9 cellular contexts compared by ENCODE assay signal in genomic region chr18:13219012-13219396, GRCh38. TPM values are rescaled to one million over a fixed set of nuclear protein-coding genes. Genes with fewer than 3 reads are reported as not detected.
DNase-seq lines count a peak whose midpoint lies in the region; ATAC-seq, FAIRE-seq and TF ChIP-seq lines count a peak whose summit lies in the region.
"Had no signal": no experiment of that assay in that cellular context is flagged by ENCODE, and none has a peak within 500 bp of the region (broad histone marks: within the 10 kb centered on the region; RNA-seq: fewer than 3 reads in every experiment).

No MANE protein-coding gene starts in this region.

- H3K4me3 Mint-ChIP-seq in H9 (peak overlapping the region; percentile 66 to 80), immature natural killer cell (peak overlapping the region; percentile 10 to 53 (median 34))
- peak overlapping the region; percentile 70 for H3K4me3 Mint-ChIP-seq in activated CD4-positive, alpha-beta memory T cell treated with anti-CD3 and anti-CD28 coated beads, Interleukin-2, amount 10 ng/mL, durations not matched to agents 7 days and 5 days

- H3K36me3 ChIP-seq in small intestine (ENCODE audit: control insufficient read depth in 2 of 2, insufficient read depth in 2 of 2, low read length in 2 of 2) = no peaks in the 10 kb centered on the region

- H3K27me3 Mint-ChIP-seq in H9 (ENCODE audit: low read depth) (peaks cover 55% of the 10 kb centered on the region), immature natural killer cell (ENCODE audit: low read depth in 3 of 3) (peaks cover 14 to 28% (median 15%) of the 10 kb centered on the region in 3 donors)
- peaks cover 55% of the 10 kb centered on the region for H3K27me3 Mint-ChIP-seq in activated CD4-positive, alpha-beta memory T cell treated with anti-CD3 and anti-CD28 coated beads, Interleukin-2, amount 10 ng/mL, durations not matched to agents 7 days and 5 days

- H2BK5ac ChIP-seq in H9 (ENCODE audit: insufficient read length, low read length) = no peak overlapping the region

- H3K9ac ChIP-seq in H9 (ENCODE audit: extremely low read depth, insufficient read length, low read length) = no peak overlapping the region

- H3K27ac ChIP-seq in H9 (ENCODE audit: insufficient read length, low read depth, low read length) (no peak overlapping the region), small intestine (ENCODE audit: low read depth in 1 of 2, low read length in 1 of 2) (peak overlapping the region in 1 of 2 donors; percentile 73)

- no peaks in the 10 kb centered on the region for H3K79me2 ChIP-seq in H9 (ENCODE audit: insufficient read depth, low read length)

- H2AFZ ChIP-seq in H9 (ENCODE audit: low read length) = no peak overlapping the region

- H3K9me3 ChIP-seq in H9 (ENCODE audit: control insufficient read depth, low read depth, low read length) (no peaks in the 10 kb centered on the region), small intestine (ENCODE audit: control insufficient read depth, low read depth) (no peaks in the 10 kb centered on the region)

- no peak overlapping the region for H2BK12ac ChIP-seq in H9 (ENCODE audit: insufficient read length, low read depth, low read length)

- no peak for TF ChIP-seq CTCF in H9 (conservative IDR thresholded peaks at IDR 0.05)

- no peak overlapping the region for H3K4ac ChIP-seq in H9 (ENCODE audit: low read depth, low read length)

- no CpG with 5 or more reads among the region's 14 CpGs for WGBS in H9 (ENCODE audit: extremely low coverage, insufficient read length, low lambda C conversion rate)
- WGBS in small intestine, 3 donors = 6 to 16% (median 8%) methylated on average over 14 of the region's 14 CpGs

- no peak overlapping the region for H2BK15ac ChIP-seq in H9 (ENCODE audit: low read depth, low read length)

- H3K4me3 ChIP-seq in small intestine (ENCODE audit: low read depth in 1 of 2, low read length in 2 of 2) = peak overlapping the region; percentile 66 to 91

- CTCF ChIA-PET in activated CD4-positive, alpha-beta memory T cell treated with anti-CD3 and anti-CD28 coated beads, Interleukin-2, amount 10 ng/mL, durations not matched to agents 7 days and 5 days (lab: Charles Lee) = no interaction called here

- no peak overlapping the region for H3K18ac ChIP-seq in H9 (ENCODE audit: insufficient read length, low read depth, low read length)

- H3K9me3 Mint-ChIP-seq in H9 = peaks cover 0 to 1% of the 10 kb centered on the region in 2 experiments; a peak in 2 of 5 replicates
- no peaks in the 10 kb centered on the region for H3K9me3 Mint-ChIP-seq in activated CD4-positive, alpha-beta memory T cell treated with anti-CD3 and anti-CD28 coated beads, Interleukin-2, amount 10 ng/mL, durations not matched to agents 7 days and 5 days
- no peaks in the 10 kb centered on the region for H3K9me3 Mint-ChIP-seq in immature natural killer cell

- H3T11ph ChIP-seq in H9 (ENCODE audit: low read length) = no peak overlapping the region

- no peak overlapping the region for H2BK120ac ChIP-seq in H9 (ENCODE audit: low read depth, low read length, poor library complexity, severe bottlenecking)

- H2BK20ac ChIP-seq in H9 (ENCODE audit: low read depth, low read length, poor library complexity, severe bottlenecking) = no peak overlapping the region

- H4K5ac ChIP-seq in H9 (ENCODE audit: insufficient read length, low read depth, low read length) = no peak overlapping the region

- H4K20me1 ChIP-seq in H9 (ENCODE audit: control insufficient read depth, insufficient read depth, insufficient read length) = no peaks in the 10 kb centered on the region

- peak overlapping the region; percentile 72 for H3K4me2 ChIP-seq in H9 (ENCODE audit: insufficient read depth, insufficient read length, low read length)

- H3K4me1 Mint-ChIP-seq in H9 = peaks cover 35 to 44% of the 10 kb centered on the region in 2 experiments
- H3K4me1 Mint-ChIP-seq in activated CD4-positive, alpha-beta memory T cell treated with anti-CD3 and anti-CD28 coated beads, Interleukin-2, amount 10 ng/mL, durations not matched to agents 7 days and 5 days = peaks cover 20% of the 10 kb centered on the region
- peaks cover 9 to 16% of the 10 kb centered on the region in 2 donors for H3K4me1 Mint-ChIP-seq in immature natural killer cell

- H3K23me2 ChIP-seq in H9 (ENCODE audit: insufficient read length, low read depth, low read length, poor library complexity, severe bottlenecking) = peaks cover 14% of the 10 kb centered on the region

- H3K14ac ChIP-seq in H9 (ENCODE audit: insufficient read depth, low read length) = no peak overlapping the region

- H3K56ac ChIP-seq in H9 (ENCODE audit: insufficient read length, low read depth, low read length) = no peak overlapping the region

- no peak for DNase-seq in H9
- no peak for DNase-seq in activated CD4-positive, alpha-beta memory T cell treated with anti-CD3 and anti-CD28 coated beads, Interleukin-2, amount 10 ng/mL, durations not matched to agents 7 days and 5 days
- DNase-seq in immature natural killer cell = no peak
- peak; percentile 11 for DNase-seq in small intestine
- no peak for DNase-seq in central memory CD4-positive, alpha-beta T cell
- no peak for DNase-seq in CD1c-positive myeloid dendritic cell (ENCODE audit: extremely low spot score)
- no peak for DNase-seq in GM12892 (ENCODE audit: insufficient read length)
- DNase-seq: NCI-H2107 had no signal

- no peak overlapping the region for H4K8ac ChIP-seq in H9 (replicated peaks; ENCODE audit: insufficient read length, low read depth, low read length)

- no peak overlapping the region for H3K23ac ChIP-seq in H9 (ENCODE audit: insufficient read length, low read depth, low read length)

- FAIRE-seq in small intestine (lab: Jason Lieb, UNC) (no peak), GM12892 (lab: Jason Lieb, UNC) (no peak)

- no peak overlapping the region for H4K91ac ChIP-seq in H9 (ENCODE audit: insufficient read length, low read depth, low read length)

- ATAC-seq in HG03457 (IDR thresholded peaks at IDR 0.05; ENCODE audit: unreplicated experiment) = no peak

- TF ChIP-seq POLR2A in GM12892 (IDR thresholded peaks at IDR 0.05; ENCODE audit: low read depth, low read length) = no peak

- no peak overlapping the region; a peak in 1 of 7 replicates for H3K27ac Mint-ChIP-seq in H9
- H3K27ac Mint-ChIP-seq in activated CD4-positive, alpha-beta memory T cell treated with anti-CD3 and anti-CD28 coated beads, Interleukin-2, amount 10 ng/mL, durations not matched to agents 7 days and 5 days = no peak overlapping the region
- H3K27ac Mint-ChIP-seq in immature natural killer cell = no peak overlapping the region

- no peak overlapping the region for H2AK5ac ChIP-seq in H9 (ENCODE audit: insufficient read length, low read length)

- H3K4me1 ChIP-seq in H9 (ENCODE audit: insufficient read depth, low read length) (no peaks in the 10 kb centered on the region), small intestine (ENCODE audit: control insufficient read depth in 2 of 2, insufficient read depth in 1 of 2, low read depth in 1 of 2, low read length in 1 of 2) (peaks cover 10% of the 10 kb centered on the region in 2 donors)

- H3K27me3 ChIP-seq in H9 (ENCODE audit: insufficient read depth, low read length) = peaks cover 17% of the 10 kb centered on the region; the same call in 1 of the 2 replicates
- no peaks in the 10 kb centered on the region for H3K27me3 ChIP-seq in small intestine (ENCODE audit: control insufficient read depth in 2 of 2, insufficient read depth in 2 of 2, low read length in 2 of 2)

- no peaks in the 10 kb centered on the region for H3K79me1 ChIP-seq in H9 (ENCODE audit: insufficient read depth, low read depth, low read length, poor library complexity, severe bottlenecking)

- H3K36me3 Mint-ChIP-seq in H9 (ENCODE audit: insufficient read depth in 1 of 3, low read depth in 3 of 3) (peaks cover 0 to 2% (median 0%) of the 10 kb centered on the region in 3 experiments; a peak in 2 of 7 replicates), immature natural killer cell (peaks cover 0 to 3% (median 3%) of the 10 kb centered on the region in 3 donors)
- H3K36me3 Mint-ChIP-seq in activated CD4-positive, alpha-beta memory T cell treated with anti-CD3 and anti-CD28 coated beads, Interleukin-2, amount 10 ng/mL, durations not matched to agents 7 days and 5 days (ENCODE audit: low read depth) = no peaks in the 10 kb centered on the region

- POLR2A ChIA-PET in activated CD4-positive, alpha-beta memory T cell treated with anti-CD3 and anti-CD28 coated beads, Interleukin-2, amount 10 ng/mL, durations not matched to agents 7 days and 5 days (lab: Charles Lee) = interaction anchor here (0.6 to 0.9 kb wide), 2 partner anchors 63 to 393 kb away, joined by 3 to 4 read pairs; no protein-coding TSS in a partner anchor

RNA-seq across cellular contexts. Expression of gene LDLRAD4, which starts 0.4 kb away (rescaled TPM):
- total RNA-seq in H9 (2021) = 1.8 and 3.9 TPM in 2 replicates
- 10 to 100 TPM; 19.1 to 22.4 TPM for total RNA-seq in activated CD4-positive, alpha-beta memory T cell treated with anti-CD3 and anti-CD28 coated beads, Interleukin-2, amount 10 ng/mL, durations not matched to agents 7 days and 5 days
- polyA plus RNA-seq in immature natural killer cell (10 to 100 TPM in 1 of 3 donors, 1 to 10 TPM in 2; 4.8 to 11.3 (median 9.6) TPM), small intestine (1 to 10 TPM; 2.7 to 7.4 (median 6.6) TPM)
- polyA plus RNA-seq in GM12892 (2012; ENCODE audit: missing spikeins) = 23.1 TPM
